ENCODE assay signal across 8 cellular contexts in the genomic region with DNA sequence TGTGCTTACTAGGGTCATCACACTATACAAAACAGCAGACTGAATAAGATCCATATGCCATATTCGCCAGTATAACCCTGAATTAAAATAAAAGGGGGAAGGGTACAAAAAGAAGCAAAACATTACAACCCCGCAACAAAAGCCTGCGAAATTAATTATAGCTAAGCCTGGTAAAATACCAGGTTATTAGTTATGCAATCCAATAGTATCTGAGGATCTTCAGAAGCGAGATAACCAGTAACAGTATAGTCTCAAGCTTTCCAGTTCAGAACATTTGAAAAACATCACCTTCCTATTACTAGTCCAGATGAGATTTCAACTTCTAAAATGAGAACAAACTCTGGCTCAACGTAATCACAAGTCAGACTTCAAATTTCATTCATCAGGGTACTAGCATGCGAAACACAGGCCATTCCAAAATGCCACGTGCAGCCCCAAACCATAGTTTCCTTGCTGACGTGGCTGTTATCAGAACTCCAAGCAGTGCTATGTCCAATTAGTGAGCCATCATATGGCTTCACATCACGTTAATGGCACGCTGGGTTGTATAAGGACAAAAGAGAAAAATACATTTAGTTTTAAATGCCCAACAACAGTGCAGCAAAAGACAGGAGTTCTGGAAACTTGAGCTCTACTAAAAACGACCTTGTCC. TPM values are rescaled to one million over a fixed set of nuclear protein-coding genes. Genes with fewer than 3 reads are reported as not detected.
DNase-seq lines count a peak whose midpoint lies in the region; ATAC-seq and TF ChIP-seq lines count a peak whose summit lies in the region.

No MANE protein-coding gene starts in this region.

- CTCF ChIA-PET in activated naive CD4-positive, alpha-beta T cell treated with anti-CD3 and anti-CD28 coated beads for 36 hours (lab: Charles Lee), result interaction anchor here (0.9 to 2.0 kb wide), 8 partner anchors 12 to 584 kb away, joined by 3 to 9 read pairs (median 6); no protein-coding TSS in a partner anchor

- peak; percentile 19 for ATAC-seq in omental fat pad (ENCODE audit: low FRiP score)
- no peak for ATAC-seq in left colon

- H3K27me3 ChIP-seq in SJSA1 (replicated peaks), result no peaks in the 10 kb centered on the region

- intact Hi-C loops in activated naive CD4-positive, alpha-beta T cell treated with anti-CD3 and anti-CD28 coated beads for 36 hours (cut with micrococcal nuclease), result no loop called here
- intact Hi-C loops in left colon (cut with DNase I, micrococcal nuclease), result loop anchor here (5.0 to 10.0 kb wide), 4 partner anchors 121 to 581 kb away; a partner anchor contains a TSS

- TF ChIP-seq CTCF in omental fat pad (IDR thresholded peaks at IDR 0.05), result no peak

- peak overlapping the region; percentile 90 for H3K4me3 Mint-ChIP-seq in activated naive CD4-positive, alpha-beta T cell treated with anti-CD3 and anti-CD28 coated beads for 36 hours

- no peaks in the 10 kb centered on the region for H3K9me3 ChIP-seq in SJSA1 (replicated peaks)

- H3K27ac Mint-ChIP-seq in activated naive CD4-positive, alpha-beta T cell treated with anti-CD3 and anti-CD28 coated beads for 36 hours, result peak overlapping the region; percentile 53

- H3K4me3 ChIP-seq in SJSA1, result peak overlapping the region; percentile 68

- no peaks in the 10 kb centered on the region for H3K9me3 Mint-ChIP-seq in activated naive CD4-positive, alpha-beta T cell treated with anti-CD3 and anti-CD28 coated beads for 36 hours

- no peaks in the 10 kb centered on the region for H3K27me3 Mint-ChIP-seq in activated naive CD4-positive, alpha-beta T cell treated with anti-CD3 and anti-CD28 coated beads for 36 hours (ENCODE audit: low read depth)

- peaks cover 28% of the 10 kb centered on the region for H3K36me3 Mint-ChIP-seq in activated naive CD4-positive, alpha-beta T cell treated with anti-CD3 and anti-CD28 coated beads for 36 hours (ENCODE audit: low read depth)

- DNase-seq in activated naive CD4-positive, alpha-beta T cell treated with anti-CD3 and anti-CD28 coated beads for 36 hours, result no peak
- DNase-seq in activated naive CD4-positive, alpha-beta T cell (lab: John Stamatoyannopoulos, UW), result no peak
- DNase-seq in SJSA1 (ENCODE audit: low read depth in 1 of 2, low spot score in 2 of 2) (no peak), epithelial cell of prostate (ENCODE audit: low read depth, low spot score) (no peak), omental fat pad (ENCODE audit: low spot score) (no peak), hypothalamus (lab: John Stamatoyannopoulos, UW) (no peak), left colon (no peak), T-helper 9 cell (no peak)

- H3K27ac ChIP-seq in SJSA1, result peak overlapping the region; percentile 59
- H3K27ac ChIP-seq in epithelial cell of prostate, result peak overlapping the region; percentile 92

- H3K4me1 Mint-ChIP-seq in activated naive CD4-positive, alpha-beta T cell treated with anti-CD3 and anti-CD28 coated beads for 36 hours (ENCODE audit: low read depth), result peaks cover 41% of the 10 kb centered on the region

- peaks cover 57% of the 10 kb centered on the region for H3K36me3 ChIP-seq in SJSA1

- H3K4me1 ChIP-seq in SJSA1 (replicated peaks), result peaks cover 31% of the 10 kb centered on the region

RNA-seq across cellular contexts. Expression of a gene that starts 1.1 kb away (rescaled TPM):
- total RNA-seq in activated naive CD4-positive, alpha-beta T cell treated with anti-CD3 and anti-CD28 coated beads for 36 hours, result 100 to 1,000 TPM; 128 to 138 TPM
- total RNA-seq in SJSA1 (2014; rRNA removed; shearing (Covaris generic)), result 233 and 323 TPM in 2 replicates
- total RNA-seq in omental fat pad (100 to 1,000 TPM in 3 of 4 donors, 10 to 100 TPM in 1; 81.0 to 132 (median 113) TPM), left colon (100 to 1,000 TPM; 114 to 123 TPM)
